Comparison of ENCODE assay signal across 21 cellular contexts in the genomic region with DNA sequence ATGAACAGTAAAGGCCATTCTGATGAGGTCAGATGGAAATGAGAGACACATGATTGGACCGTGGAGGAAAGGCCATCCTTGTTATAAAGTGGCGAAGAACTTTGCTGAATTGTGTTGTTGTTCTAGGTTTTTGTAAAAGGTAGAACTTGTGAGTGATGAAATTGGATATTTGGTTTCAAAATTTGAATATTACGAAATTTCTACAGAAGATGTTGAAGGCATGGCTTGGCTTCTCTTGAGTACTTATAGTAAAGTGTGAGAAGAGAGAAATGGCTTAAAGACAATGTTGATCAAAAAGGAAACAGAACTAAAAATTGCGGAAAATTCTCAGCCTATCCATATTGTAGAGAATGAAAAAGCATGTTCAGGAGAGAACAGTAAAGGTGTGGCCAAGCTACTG.
DNase-seq lines count a peak whose midpoint lies in the region; TF ChIP-seq lines count a peak whose summit lies in the region.
"Had no signal": no experiment of that assay in that cellular context is flagged by ENCODE, and none has a peak within 500 bp of the region (broad histone marks: within the 10 kb centered on the region; RNA-seq: fewer than 3 reads in every experiment).

No MANE protein-coding gene starts in this region.

- H3K27ac ChIP-seq in suprapubic skin, result no peak overlapping the region
- H3K27ac ChIP-seq: PC-9, SK-N-MC had no signal

- WGBS in suprapubic skin, result 97% methylated on average over 4 of the region's 4 CpGs

- no peak for TF ChIP-seq EP300 in suprapubic skin (IDR thresholded peaks at IDR 0.05)

- DNase-seq in NOMO-1 treated with DMSO at 0.1 percent for 48 hours (lab: John Stamatoyannopoulos, UW; ENCODE audit: unreplicated experiment) (peak; percentile 20), NOMO-1 treated with dmso at 0.1 percent for 144 hours (lab: John Stamatoyannopoulos, UW; ENCODE audit: unreplicated experiment) (no peak), SK-MEL-5 (ENCODE audit: low read depth, low spot score) (peak; percentile 46), fibroblast of gingiva (ENCODE audit: low read depth) (peak; percentile 56), HT-29 (ENCODE audit: low spot score) (no peak), NCI-H526 treated with DMSO at 0.1 percent for 48 hours (lab: John Stamatoyannopoulos, UW) (no peak), suprapubic skin (ENCODE audit: low spot score in 2 of 2) (no peak), NCI-H526 (lab: John Stamatoyannopoulos, UW) (no peak)
- DNase-seq: 8988T, EL, GF-D8, Karpas-422, NCI-H1105 treated with DMSO at 0.1 percent for 48 hours, NCI-H2029 treated with DMSO at 0.1 percent for 48 hours, NCI-H226, NCI-H510A treated with DMSO at 0.1 percent for 48 hours, NCI-H82, PC-9, RPMI8226, SHP77 had no signal

- peaks cover 3% of the 10 kb centered on the region for H3K27me3 ChIP-seq in suprapubic skin

- no peak for TF ChIP-seq POLR2A in suprapubic skin (IDR thresholded peaks at IDR 0.05)

- in situ Hi-C loops in SK-MEL-5 (cut with HindIII; ENCODE audit: low pct_unique_long_range_greater_than_20kb, low sequenced_read_pairs), result no loop called here

- H3K4me1 ChIP-seq in suprapubic skin, result no peaks in the 10 kb centered on the region

- H3K36me3 ChIP-seq in suprapubic skin, result no peaks in the 10 kb centered on the region

- no peak overlapping the region for H3K4me3 ChIP-seq in suprapubic skin
- H3K4me3 ChIP-seq: PC-9, SK-N-MC had no signal

- TF ChIP-seq CTCF in suprapubic skin (IDR thresholded peaks at IDR 0.05), result no peak

- H3K9me3 ChIP-seq in suprapubic skin, result no peaks in the 10 kb centered on the region

Comparison
In these comparisons a context has a peak if more than half of its experiments do, and no peak if none do; other contexts are left out.
1. DNase-seq: peak in NOMO-1 treated with DMSO at 0.1 percent for 48 hours (single experiment), SK-MEL-5 (single experiment) and fibroblast of gingiva (single experiment); none in NOMO-1 treated with dmso at 0.1 percent for 144 hours (single experiment), HT-29 (single experiment), NCI-H526 treated with DMSO at 0.1 percent for 48 hours (single experiment), suprapubic skin (0 of 2) and NCI-H526 (0 of 2).